In genomic region chrY:17876767-17877166, GRCh38 we compare ENCODE assay signal across 4 cellular contexts. TPM values are rescaled to one million over a fixed set of nuclear protein-coding genes. Genes with fewer than 3 reads are reported as not detected.
"Had no signal": no experiment of that assay in that cellular context is flagged by ENCODE, and none has a peak within 500 bp of the region (broad histone marks: within the 10 kb centered on the region; RNA-seq: fewer than 3 reads in every experiment).

No MANE protein-coding gene starts in this region.

RNA-seq across cellular contexts. Expression of gene CDY2B, which starts 3.3 kb away (rescaled TPM):
- total RNA-seq: LHCN-M2, M059J, MCF 10A, NCI-H460 had no signal
